In the genomic region with DNA sequence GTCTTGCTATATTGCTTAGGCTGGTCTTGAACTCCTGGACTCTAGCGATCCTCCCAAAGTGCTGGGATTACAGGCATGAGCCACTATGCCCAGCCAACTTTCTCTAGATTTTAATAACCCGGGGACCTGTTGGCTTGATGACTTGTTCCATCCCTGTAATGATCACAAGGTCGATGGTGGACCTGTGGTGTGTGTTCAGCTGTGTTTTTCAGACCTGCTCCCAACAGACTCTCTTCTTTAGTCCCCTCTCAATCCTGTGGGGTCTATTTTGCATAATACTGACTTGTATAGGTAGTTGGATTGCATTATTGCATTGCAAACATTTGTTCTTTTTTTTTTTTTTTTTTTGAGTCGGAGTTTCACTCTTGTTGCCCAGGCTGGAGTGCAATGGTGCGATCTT, we compare ENCODE assay signal across 9 cellular contexts. TPM values are rescaled to one million over a fixed set of nuclear protein-coding genes. Genes with fewer than 3 reads are reported as not detected.
DNase-seq lines count a peak whose midpoint lies in the region; ATAC-seq and TF ChIP-seq lines count a peak whose summit lies in the region.
"Had no signal": no experiment of that assay in that cellular context is flagged by ENCODE, and none has a peak within 500 bp of the region (broad histone marks: within the 10 kb centered on the region; RNA-seq: fewer than 3 reads in every experiment).

No MANE protein-coding gene starts in this region.

- no peak overlapping the region for H3K27ac ChIP-seq in HEK293 (ENCODE audit: extremely low read depth, low read depth, low read length)
- no peak overlapping the region for H3K27ac ChIP-seq in mesodermal cell (ENCODE audit: low read depth, low read length, severe bottlenecking)
- H3K27ac ChIP-seq in Peyer's patch: no peak overlapping the region

- ATAC-seq in activated naive CD8-positive, alpha-beta T cell treated with anti-CD3 and anti-CD28 coated beads, Interleukin-2, amount 10 ng/mL, durations not matched to agents 7 days and 5 days (ENCODE audit: low read depth): no peak
- ATAC-seq in HG03571 (IDR thresholded peaks at IDR 0.05; ENCODE audit: unreplicated experiment): no peak

- peak overlapping the region; percentile 86; the same call in 1 of the 2 replicates for H3K4me3 ChIP-seq in BE2C (ENCODE audit: low read depth, low read length)
- H3K4me3 ChIP-seq in HEK293 (ENCODE audit: low read depth, low read length): no peak overlapping the region
- H3K4me3 ChIP-seq in mesodermal cell (ENCODE audit: extremely low read depth, insufficient read depth, low read length, poor library complexity, severe bottlenecking): peak overlapping the region; percentile 86
- H3K4me3 ChIP-seq in Peyer's patch: no peak overlapping the region

- H3K9me3 ChIP-seq in BE2C: no peaks in the 10 kb centered on the region
- H3K9me3 ChIP-seq in HEK293 (ENCODE audit: control insufficient read depth, insufficient read depth, low read depth, low read length): no peaks in the 10 kb centered on the region
- H3K9me3 ChIP-seq in mesodermal cell (ENCODE audit: control insufficient read depth, low read length): no peaks in the 10 kb centered on the region
- H3K9me3 ChIP-seq in Peyer's patch: no peaks in the 10 kb centered on the region

- H3K4me3 Mint-ChIP-seq in activated naive CD8-positive, alpha-beta T cell treated with anti-CD3 and anti-CD28 coated beads, Interleukin-2, amount 10 ng/mL, durations not matched to agents 7 days and 5 days: peak overlapping the region; percentile 97

- DNase-seq in BE2C (no peak), NOMO-1 treated with dmso at 0.1 percent for 144 hours (lab: John Stamatoyannopoulos, UW; ENCODE audit: unreplicated experiment) (no peak), NCI-H748 treated with DMSO at 0.1 percent for 48 hours (lab: John Stamatoyannopoulos, UW) (no peak), Peyer's patch (no peak)
- no peak for DNase-seq in activated naive CD8-positive, alpha-beta T cell treated with anti-CD3 and anti-CD28 coated beads, Interleukin-2, amount 10 ng/mL, durations not matched to agents 7 days and 5 days
- DNase-seq: EL had no signal

- no peak for TF ChIP-seq POLR2A in Peyer's patch (IDR thresholded peaks at IDR 0.05)

- POLR2A ChIA-PET in HEK293 (lab: Yijun Ruan, JAX): interaction anchor here (0.7 to 3.2 kb wide), 5 partner anchors 16 to 317 kb away, joined by 3 to 26 read pairs (median 7); a partner anchor contains a TSS
- POLR2A ChIA-PET in activated naive CD8-positive, alpha-beta T cell treated with anti-CD3 and anti-CD28 coated beads, Interleukin-2, amount 10 ng/mL, durations not matched to agents 7 days and 5 days (lab: Charles Lee): interaction anchor here (0.7 to 3.8 kb wide), 15 partner anchors 11 to 117 kb away, joined by 3 to 50 read pairs (median 7); a partner anchor contains a TSS

- TF ChIP-seq CTCF in BE2C (IDR thresholded peaks at IDR 0.05; ENCODE audit: low read depth, low read length) (no peak), HEK293 (tag by site-specific recombination; IDR thresholded peaks at IDR 0.05) (no peak), Peyer's patch (IDR thresholded peaks at IDR 0.05) (no peak)

- H3K36me3 ChIP-seq in BE2C: peaks cover 4% of the 10 kb centered on the region; the same call in 1 of the 2 replicates
- H3K36me3 ChIP-seq in HEK293 (ENCODE audit: control insufficient read depth in 2 of 2, insufficient read depth in 1 of 2, low read length in 2 of 2): peaks cover 0 to 23% of the 10 kb centered on the region in 2 experiments; a peak in 2 of 3 replicates
- H3K36me3 ChIP-seq in mesodermal cell (ENCODE audit: control insufficient read depth, insufficient read depth, low read length): peaks cover 26% of the 10 kb centered on the region
- H3K36me3 ChIP-seq in Peyer's patch: no peaks in the 10 kb centered on the region

- peaks cover 32% of the 10 kb centered on the region for H3K36me3 Mint-ChIP-seq in activated naive CD8-positive, alpha-beta T cell treated with anti-CD3 and anti-CD28 coated beads, Interleukin-2, amount 10 ng/mL, durations not matched to agents 7 days and 5 days

- no peaks in the 10 kb centered on the region for H3K27me3 Mint-ChIP-seq in activated naive CD8-positive, alpha-beta T cell treated with anti-CD3 and anti-CD28 coated beads, Interleukin-2, amount 10 ng/mL, durations not matched to agents 7 days and 5 days

- H3K4me1 Mint-ChIP-seq in activated naive CD8-positive, alpha-beta T cell treated with anti-CD3 and anti-CD28 coated beads, Interleukin-2, amount 10 ng/mL, durations not matched to agents 7 days and 5 days: peaks cover 55% of the 10 kb centered on the region

- WGBS in mesodermal cell (ENCODE audit: insufficient coverage in 2 of 2), 2 experiments: 80 to 100% methylated on average over 1 to 2 of the region's 5 CpGs

- H3K9me3 Mint-ChIP-seq in activated naive CD8-positive, alpha-beta T cell treated with anti-CD3 and anti-CD28 coated beads, Interleukin-2, amount 10 ng/mL, durations not matched to agents 7 days and 5 days: no peaks in the 10 kb centered on the region

- peak overlapping the region; percentile 58 for H3K27ac Mint-ChIP-seq in activated naive CD8-positive, alpha-beta T cell treated with anti-CD3 and anti-CD28 coated beads, Interleukin-2, amount 10 ng/mL, durations not matched to agents 7 days and 5 days

- H3K4me1 ChIP-seq in BE2C (no peaks in the 10 kb centered on the region), HEK293 (ENCODE audit: control insufficient read depth, insufficient read depth, low read length) (peaks cover 5% of the 10 kb centered on the region; the same call in 1 of the 2 replicates), mesodermal cell (ENCODE audit: control insufficient read depth, insufficient read depth, low read length, poor library complexity, severe bottlenecking) (peaks cover 18% of the 10 kb centered on the region), Peyer's patch (peaks cover 0 to 41% (median 13%) of the 10 kb centered on the region in 4 donors)

- H3K27me3 ChIP-seq in BE2C: no peaks in the 10 kb centered on the region
- H3K27me3 ChIP-seq in Peyer's patch: no peaks in the 10 kb centered on the region

- CTCF ChIA-PET in HEK293 (lab: Yijun Ruan, JAX): interaction anchor here (0.7 to 4.8 kb wide), 4 partner anchors 15 to 994 kb away, joined by 3 to 58 read pairs (median 8); a partner anchor contains a TSS

TF ChIP-seq in HEK293, 187 proteins besides CTCF, POLR2A, EP300 and RAD21:
- TF ChIP-seq SCRT1 (tag by site-specific recombination; IDR thresholded peaks at IDR 0.05; ENCODE audit: borderline replicate concordance): peak; percentile 75; the same call in 1 of the 2 replicates
- no peak for TF ChIP-seq GLIS1 (tag by site-specific recombination; IDR thresholded peaks at IDR 0.05)
- peak; percentile 77; the same call in 1 of the 2 replicates for TF ChIP-seq SCRT2 (tag by site-specific recombination; IDR thresholded peaks at IDR 0.05)
- TF ChIP-seq, protein P1, sequence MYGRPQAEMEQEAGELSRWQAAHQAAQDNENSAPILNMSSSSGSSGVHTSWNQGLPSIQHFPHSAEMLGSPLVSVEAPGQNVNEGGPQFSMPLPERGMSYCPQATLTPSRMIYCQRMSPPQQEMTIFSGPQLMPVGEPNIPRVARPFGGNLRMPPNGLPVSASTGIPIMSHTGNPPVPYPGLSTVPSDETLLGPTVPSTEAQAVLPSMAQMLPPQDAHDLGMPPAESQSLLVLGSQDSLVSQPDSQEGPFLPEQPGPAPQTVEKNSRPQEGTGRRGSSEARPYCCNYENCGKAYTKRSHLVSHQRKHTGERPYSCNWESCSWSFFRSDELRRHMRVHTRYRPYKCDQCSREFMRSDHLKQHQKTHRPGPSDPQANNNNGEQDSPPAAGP (tag by site-specific recombination; IDR thresholded peaks at IDR 0.05): no peak

RNA-seq across cellular contexts. Expression of a gene that starts 1.9 kb away (rescaled TPM):
- polyA plus RNA-seq in BE2C (2012; ENCODE audit: insufficient read depth, insufficient read length, low read depth): 31.8 TPM
- 10 to 100 TPM; 95.0 to 96.5 TPM for total RNA-seq in activated naive CD8-positive, alpha-beta T cell treated with anti-CD3 and anti-CD28 coated beads, Interleukin-2, amount 10 ng/mL, durations not matched to agents 7 days and 5 days
- polyA plus RNA-seq in mesodermal cell (2013, experiment 1 of 2): 49.9 TPM
- 42.3 TPM for polyA plus RNA-seq in mesodermal cell (2013, experiment 2 of 2)
- total RNA-seq in Peyer's patch: 10 to 100 TPM; 12.7 to 47.9 (median 27.7) TPM

RNA-seq across cellular contexts. Expression of a gene that starts 32.1 kb away (rescaled TPM):
- polyA plus RNA-seq in BE2C (2012; ENCODE audit: insufficient read depth, insufficient read length, low read depth): 17.4 TPM
- total RNA-seq in activated naive CD8-positive, alpha-beta T cell treated with anti-CD3 and anti-CD28 coated beads, Interleukin-2, amount 10 ng/mL, durations not matched to agents 7 days and 5 days: 10 to 100 TPM; 29.5 to 31.3 TPM
- 9.8 TPM for polyA plus RNA-seq in mesodermal cell (2013, experiment 1 of 2)
- polyA plus RNA-seq in mesodermal cell (2013, experiment 2 of 2): 16.7 TPM
- 10 to 100 TPM in 1 of 4 donors, 1 to 10 TPM in 3; 2.6 to 10.6 (median 6.8) TPM for total RNA-seq in Peyer's patch

Comparison
In these comparisons a context has a peak if more than half of its experiments do, and no peak if none do; other contexts are left out.
1. H3K4me3 ChIP-seq: peak in BE2C (single experiment) and mesodermal cell (single experiment); none in HEK293 (single experiment) and Peyer's patch (0 of 4).